8 cellular contexts compared by ENCODE assay signal in the genomic region with DNA sequence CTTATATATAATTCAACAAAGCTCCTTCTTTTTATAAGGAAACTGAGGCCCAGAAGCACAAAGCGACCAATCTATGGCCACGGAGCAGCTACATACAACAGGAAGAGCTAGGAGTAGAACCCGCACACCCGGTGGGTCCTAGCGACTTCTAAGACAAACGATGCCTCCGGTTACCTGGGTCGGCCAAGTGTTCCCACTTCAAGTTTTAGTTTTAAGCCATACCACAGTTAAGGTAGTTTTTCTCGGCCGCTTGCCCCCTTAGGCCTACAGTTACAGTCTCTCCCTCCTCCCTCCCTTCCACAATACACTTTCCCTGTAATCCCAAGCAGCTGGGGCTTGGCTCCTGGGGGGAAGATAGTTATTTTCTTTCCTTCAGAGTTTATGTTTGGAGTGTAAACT. TPM values are rescaled to one million over a fixed set of nuclear protein-coding genes. Genes with fewer than 3 reads are reported as not detected.
DNase-seq lines count a peak whose midpoint lies in the region; ATAC-seq and TF ChIP-seq lines count a peak whose summit lies in the region.

No MANE protein-coding gene starts in this region.

- no peaks in the 10 kb centered on the region for H3K9me3 ChIP-seq in naive thymus-derived CD4-positive, alpha-beta T cell (ENCODE audit: control insufficient read depth in 2 of 3, low read length in 3 of 3)
- H3K9me3 ChIP-seq in aorta (ENCODE audit: control insufficient read depth, low read length): no peaks in the 10 kb centered on the region

- peak; percentile 64 for DNase-seq in activated effector memory CD4-positive, alpha-beta T cell treated with anti-CD3 and anti-CD28 coated beads, Interleukin-2, amount 50 U/mL, for 16 hours
- no peak for DNase-seq in activated effector memory CD4-positive, alpha-beta T cell treated with Interleukin-2 at 50 U/mL for 16 hours
- peak; percentile 9 for DNase-seq in T-helper 2 cell treated with Interferon-gamma antibody and Interleukin-4, amounts not matched to agents 5 μg/mL and 100 μg/mL, for 36 hours (ENCODE audit: low spot score)
- peak; percentile 38 for DNase-seq in epithelial cell of esophagus (ENCODE audit: low read depth)
- DNase-seq in naive thymus-derived CD4-positive, alpha-beta T cell: no peak
- DNase-seq in aorta: no peak
- DNase-seq in 8988T: no peak

- peaks cover 21 to 37% of the 10 kb centered on the region in 2 donors for H3K4me1 ChIP-seq in naive thymus-derived CD4-positive, alpha-beta T cell (ENCODE audit: control insufficient read depth in 2 of 2, insufficient read depth in 2 of 2, low read length in 2 of 2)
- H3K4me1 ChIP-seq in aorta (ENCODE audit: control insufficient read depth in 1 of 2, insufficient read depth in 2 of 2, low read length in 2 of 2): peaks cover 6 to 20% of the 10 kb centered on the region in 2 donors

- 1 to 2% methylated on average over 10 of the region's 10 CpGs for WGBS in aorta, 2 donors

- no peaks in the 10 kb centered on the region for H3K27me3 ChIP-seq in naive thymus-derived CD4-positive, alpha-beta T cell (ENCODE audit: control insufficient read depth in 2 of 2, insufficient read depth in 2 of 2, low read length in 2 of 2)
- no peaks in the 10 kb centered on the region for H3K27me3 ChIP-seq in aorta (ENCODE audit: control insufficient read depth in 1 of 2, insufficient read depth in 2 of 2, low read length in 1 of 2)

- peak overlapping the region; percentile 99 for H3K4me3 Mint-ChIP-seq in T-helper 2 cell treated with Interferon-gamma antibody and Interleukin-4, amounts not matched to agents 5 μg/mL and 100 μg/mL, for 36 hours
- peak overlapping the region; percentile 94 to 100 (median 99) for H3K4me3 Mint-ChIP-seq in naive thymus-derived CD4-positive, alpha-beta T cell

- CTCF ChIA-PET in naive thymus-derived CD4-positive, alpha-beta T cell (lab: Charles Lee): interaction anchor here (0.6 to 1.0 kb wide), 2 partner anchors 11 to 129 kb away, joined by 3 read pairs; no protein-coding TSS in a partner anchor

- peaks cover 12% of the 10 kb centered on the region for H3K36me3 Mint-ChIP-seq in T-helper 2 cell treated with Interferon-gamma antibody and Interleukin-4, amounts not matched to agents 5 μg/mL and 100 μg/mL, for 36 hours (ENCODE audit: low read depth)
- H3K36me3 Mint-ChIP-seq in naive thymus-derived CD4-positive, alpha-beta T cell: peaks cover 4 to 11% (median 5%) of the 10 kb centered on the region in 5 donors

- no peaks in the 10 kb centered on the region for H3K9me3 Mint-ChIP-seq in T-helper 2 cell treated with Interferon-gamma antibody and Interleukin-4, amounts not matched to agents 5 μg/mL and 100 μg/mL, for 36 hours
- H3K9me3 Mint-ChIP-seq in naive thymus-derived CD4-positive, alpha-beta T cell: no peaks in the 10 kb centered on the region

- peaks cover 34% of the 10 kb centered on the region for H3K4me1 Mint-ChIP-seq in T-helper 2 cell treated with Interferon-gamma antibody and Interleukin-4, amounts not matched to agents 5 μg/mL and 100 μg/mL, for 36 hours (ENCODE audit: low read depth)
- peaks cover 29 to 73% (median 70%) of the 10 kb centered on the region in 7 donors for H3K4me1 Mint-ChIP-seq in naive thymus-derived CD4-positive, alpha-beta T cell

- POLR2A ChIA-PET in naive thymus-derived CD4-positive, alpha-beta T cell (lab: Charles Lee): interaction anchor here (0.7 to 2.0 kb wide), 5 partner anchors 9 to 858 kb away, joined by 3 to 10 read pairs (median 3); a partner anchor contains a TSS

- no peak for TF ChIP-seq CTCF in epithelial cell of esophagus (IDR thresholded peaks at IDR 0.05; ENCODE audit: insufficient read depth, low read depth, low read length, missing control alignments)

- H3K27me3 Mint-ChIP-seq in T-helper 2 cell treated with Interferon-gamma antibody and Interleukin-4, amounts not matched to agents 5 μg/mL and 100 μg/mL, for 36 hours (ENCODE audit: low read depth): no peaks in the 10 kb centered on the region
- no peaks in the 10 kb centered on the region for H3K27me3 Mint-ChIP-seq in naive thymus-derived CD4-positive, alpha-beta T cell

- intact Hi-C loops in naive thymus-derived CD4-positive, alpha-beta T cell (cut with micrococcal nuclease): loop anchor here (1.0 to 5.0 kb wide), 11 partner anchors 16 to 1374 kb away; a partner anchor contains a TSS
- intact Hi-C loops in aorta (cut with DNase I): no loop called here

- H3K36me3 ChIP-seq in naive thymus-derived CD4-positive, alpha-beta T cell (ENCODE audit: control insufficient read depth in 2 of 3, insufficient read depth in 3 of 3, low read length in 3 of 3): peaks cover 0 to 11% (median 0%) of the 10 kb centered on the region in 3 experiments
- no peaks in the 10 kb centered on the region for H3K36me3 ChIP-seq in aorta (ENCODE audit: control insufficient read depth in 1 of 2, insufficient read depth in 2 of 2, low read length in 1 of 2)

- peak overlapping the region; percentile 97 for H3K27ac Mint-ChIP-seq in T-helper 2 cell treated with Interferon-gamma antibody and Interleukin-4, amounts not matched to agents 5 μg/mL and 100 μg/mL, for 36 hours
- peak overlapping the region; percentile 96 to 100 (median 98) for H3K27ac Mint-ChIP-seq in naive thymus-derived CD4-positive, alpha-beta T cell

- H3K4me3 ChIP-seq in epithelial cell of esophagus (ENCODE audit: low read length): peak overlapping the region; percentile 72
- peak overlapping the region; percentile 90 for H3K4me3 ChIP-seq in naive thymus-derived CD4-positive, alpha-beta T cell (ENCODE audit: low read length)
- peak overlapping the region; percentile 91 to 99 for H3K4me3 ChIP-seq in aorta (ENCODE audit: low read length in 2 of 2)

- H3K27ac ChIP-seq in naive thymus-derived CD4-positive, alpha-beta T cell (ENCODE audit: low read depth, low read length): peak overlapping the region; percentile 88
- peak overlapping the region in 1 of 2 donors; percentile 14 for H3K27ac ChIP-seq in aorta (ENCODE audit: low read depth in 1 of 2, low read length in 2 of 2)

- ATAC-seq in HG03064 (IDR thresholded peaks at IDR 0.05; ENCODE audit: low read depth, unreplicated experiment) (peak; percentile 9), aorta (ENCODE audit: low FRiP score) (peak; percentile 37)
- ATAC-seq in naive thymus-derived CD4-positive, alpha-beta T cell: peak; percentile 15

RNA-seq across cellular contexts. Expression of a gene that starts 0.5 kb away (rescaled TPM):
- 10 to 100 TPM; 11.7 to 29.9 (median 21.7) TPM for total RNA-seq in naive thymus-derived CD4-positive, alpha-beta T cell
- 10 to 100 TPM; 21.1 to 23.6 TPM for polyA plus RNA-seq in naive thymus-derived CD4-positive, alpha-beta T cell
- 10 to 100 TPM; 19.6 to 25.5 TPM for total RNA-seq in aorta
- polyA plus RNA-seq in aorta: 10 to 100 TPM in 1 of 2 donors, 1 to 10 TPM in 1; 5.4 to 18.8 TPM

RNA-seq across cellular contexts. Expression of a gene that starts 0.8 kb away (rescaled TPM):
- 10 to 100 TPM; 17.8 to 27.4 (median 21.0) TPM for total RNA-seq in naive thymus-derived CD4-positive, alpha-beta T cell
- 10 to 100 TPM; 28.4 to 41.8 TPM for polyA plus RNA-seq in naive thymus-derived CD4-positive, alpha-beta T cell
- 10 to 100 TPM; 19.5 to 20.7 TPM for total RNA-seq in aorta
- 10 to 100 TPM; 12.9 to 15.7 TPM for polyA plus RNA-seq in aorta

Comparison
In these comparisons a context has a peak if more than half of its experiments do, and no peak if none do; other contexts are left out.
1. DNase-seq: peak in activated effector memory CD4-positive, alpha-beta T cell treated with anti-CD3 and anti-CD28 coated beads, Interleukin-2, amount 50 U/mL, for 16 hours (single experiment), T-helper 2 cell treated with Interferon-gamma antibody and Interleukin-4, amounts not matched to agents 5 μg/mL and 100 μg/mL, for 36 hours (single experiment) and epithelial cell of esophagus (single experiment); none in activated effector memory CD4-positive, alpha-beta T cell treated with Interleukin-2 at 50 U/mL for 16 hours (single experiment), naive thymus-derived CD4-positive, alpha-beta T cell (0 of 9), aorta (0 of 2) and 8988T (single experiment).
2. intact Hi-C loops: an anchor here in naive thymus-derived CD4-positive, alpha-beta T cell (1.0 to 5.0 kb wide); none called in aorta.
3. Peak in every context shown above with its lines, with median percentiles within 50 percentile points of each other: ATAC-seq and H3K4me3 ChIP-seq.